ENCODE assay signal across 1 cellular context in genomic region chr18:712401-713134, GRCh38.
TF ChIP-seq lines count a peak whose summit lies in the region.

TSS of gene ENOSF1 (minus strand) at chr18:712630. CDS start at chr18:712587, 43 bp downstream.

TF ChIP-seq in HepG2, 621 proteins besides CTCF, POLR2A, EP300 and RAD21 (continued from another document and continues in another):
- TF ChIP-seq LBX2 (CRISPR knock-in tag; IDR thresholded peaks at IDR 0.05; ENCODE audit: borderline replicate concordance) (peak; percentile 90; the same call in 1 of the 2 replicates), PAWR (CRISPR knock-in tag; IDR thresholded peaks at IDR 0.05; ENCODE audit: borderline replicate concordance) (no peak), KLF13 (CRISPR knock-in tag; IDR thresholded peaks at IDR 0.05) (no peak), ZNF24 (IDR thresholded peaks at IDR 0.05) (no peak), ZNF17 (CRISPR knock-in tag; IDR thresholded peaks at IDR 0.05) (no peak), MTF2 (CRISPR knock-in tag; IDR thresholded peaks at IDR 0.05; ENCODE audit: borderline replicate concordance) (no peak), TFDP1 (CRISPR knock-in tag; IDR thresholded peaks at IDR 0.05; ENCODE audit: borderline replicate concordance) (peak; percentile 87; the same call in 1 of the 2 replicates), ARID2 (CRISPR knock-in tag; IDR thresholded peaks at IDR 0.05; ENCODE audit: borderline replicate concordance) (no peak), HNRNPK (IDR thresholded peaks at IDR 0.05; ENCODE audit: low read depth, low read length, poor library complexity, severe bottlenecking) (peak; percentile 21), ZNF619 (CRISPR knock-in tag; IDR thresholded peaks at IDR 0.05) (no peak), ZNF275 (CRISPR knock-in tag; IDR thresholded peaks at IDR 0.05; ENCODE audit: borderline replicate concordance) (no peak), NFKBIZ (CRISPR knock-in tag; IDR thresholded peaks at IDR 0.05) (no peak), RARA (CRISPR knock-in tag; IDR thresholded peaks at IDR 0.05) (0 out of 2 replicates have a peak, but pooled peaks have one; percentile 18), RFXAP (CRISPR knock-in tag; IDR thresholded peaks at IDR 0.05; ENCODE audit: borderline replicate concordance) (no peak), ZNF670 (CRISPR knock-in tag; IDR thresholded peaks at IDR 0.05; ENCODE audit: borderline replicate concordance) (peak; percentile 83; the same call in 1 of the 2 replicates), NFKB2 (CRISPR knock-in tag; IDR thresholded peaks at IDR 0.05; ENCODE audit: borderline replicate concordance) (no peak), ZNF235 (CRISPR knock-in tag; IDR thresholded peaks at IDR 0.05; ENCODE audit: borderline replicate concordance) (0 out of 2 replicates have a peak, but pooled peaks have one; percentile 36), MYNN (CRISPR knock-in tag; IDR thresholded peaks at IDR 0.05; ENCODE audit: low read depth) (no peak), TAF15 (IDR thresholded peaks at IDR 0.05; ENCODE audit: low read depth, low read length, poor library complexity, severe bottlenecking) (no peak), CBX2 (IDR thresholded peaks at IDR 0.05; ENCODE audit: low read depth, low read length) (no peak), CBX2 (CRISPR knock-in tag; IDR thresholded peaks at IDR 0.05; ENCODE audit: low read depth) (no peak), ZSCAN20 (CRISPR knock-in tag; IDR thresholded peaks at IDR 0.05; ENCODE audit: borderline replicate concordance) (no peak), ELF1 (CRISPR knock-in tag; IDR thresholded peaks at IDR 0.05) (no peak), GFI1 (CRISPR knock-in tag; IDR thresholded peaks at IDR 0.05; ENCODE audit: borderline replicate concordance) (no peak; the same call in 1 of the 2 replicates), ZNF354B (CRISPR knock-in tag; IDR thresholded peaks at IDR 0.05) (no peak), ZFP36L2 (CRISPR knock-in tag; IDR thresholded peaks at IDR 0.05) (no peak), HDAC2 (CRISPR knock-in tag; IDR thresholded peaks at IDR 0.05) (peak; percentile 75), NR0B2 (CRISPR knock-in tag; IDR thresholded peaks at IDR 0.05) (peak; percentile 74; the same call in 1 of the 2 replicates), PRDM10 (CRISPR knock-in tag; IDR thresholded peaks at IDR 0.05; ENCODE audit: low read depth) (no peak), ZNF484 (CRISPR knock-in tag; IDR thresholded peaks at IDR 0.05; ENCODE audit: borderline replicate concordance, low read depth) (no peak), ZNF160 (CRISPR knock-in tag; IDR thresholded peaks at IDR 0.05) (no peak), CC2D1A (CRISPR knock-in tag; IDR thresholded peaks at IDR 0.05) (no peak), XRCC5 (optimal IDR thresholded peaks at IDR 0.05; ENCODE audit: low read length) (no peak), ZNF704 (CRISPR knock-in tag; IDR thresholded peaks at IDR 0.05; ENCODE audit: borderline replicate concordance) (no peak), KLF15 (CRISPR knock-in tag; IDR thresholded peaks at IDR 0.05; ENCODE audit: borderline replicate concordance) (no peak)
- TF ChIP-seq, protein P1, sequence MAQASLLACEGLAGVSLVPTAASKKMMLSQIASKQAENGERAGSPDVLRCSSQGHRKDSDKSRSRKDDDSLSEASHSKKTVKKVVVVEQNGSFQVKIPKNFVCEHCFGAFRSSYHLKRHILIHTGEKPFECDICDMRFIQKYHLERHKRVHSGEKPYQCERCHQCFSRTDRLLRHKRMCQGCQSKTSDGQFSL (CRISPR knock-in tag; IDR thresholded peaks at IDR 0.05), result no peak
- TF ChIP-seq, protein P2, sequence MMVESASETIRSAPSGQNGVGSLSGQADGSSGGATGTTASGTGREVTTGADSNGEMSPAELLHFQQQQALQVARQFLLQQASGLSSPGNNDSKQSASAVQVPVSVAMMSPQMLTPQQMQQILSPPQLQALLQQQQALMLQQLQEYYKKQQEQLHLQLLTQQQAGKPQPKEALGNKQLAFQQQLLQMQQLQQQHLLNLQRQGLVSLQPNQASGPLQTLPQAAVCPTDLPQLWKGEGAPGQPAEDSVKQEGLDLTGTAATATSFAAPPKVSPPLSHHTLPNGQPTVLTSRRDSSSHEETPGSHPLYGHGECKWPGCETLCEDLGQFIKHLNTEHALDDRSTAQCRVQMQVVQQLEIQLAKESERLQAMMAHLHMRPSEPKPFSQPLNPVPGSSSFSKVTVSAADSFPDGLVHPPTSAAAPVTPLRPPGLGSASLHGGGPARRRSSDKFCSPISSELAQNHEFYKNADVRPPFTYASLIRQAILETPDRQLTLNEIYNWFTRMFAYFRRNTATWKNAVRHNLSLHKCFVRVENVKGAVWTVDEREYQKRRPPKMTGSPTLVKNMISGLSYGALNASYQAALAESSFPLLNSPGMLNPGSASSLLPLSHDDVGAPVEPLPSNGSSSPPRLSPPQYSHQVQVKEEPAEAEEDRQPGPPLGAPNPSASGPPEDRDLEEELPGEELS (CRISPR knock-in tag; IDR thresholded peaks at IDR 0.05), result no peak
- TF ChIP-seq, protein P3, sequence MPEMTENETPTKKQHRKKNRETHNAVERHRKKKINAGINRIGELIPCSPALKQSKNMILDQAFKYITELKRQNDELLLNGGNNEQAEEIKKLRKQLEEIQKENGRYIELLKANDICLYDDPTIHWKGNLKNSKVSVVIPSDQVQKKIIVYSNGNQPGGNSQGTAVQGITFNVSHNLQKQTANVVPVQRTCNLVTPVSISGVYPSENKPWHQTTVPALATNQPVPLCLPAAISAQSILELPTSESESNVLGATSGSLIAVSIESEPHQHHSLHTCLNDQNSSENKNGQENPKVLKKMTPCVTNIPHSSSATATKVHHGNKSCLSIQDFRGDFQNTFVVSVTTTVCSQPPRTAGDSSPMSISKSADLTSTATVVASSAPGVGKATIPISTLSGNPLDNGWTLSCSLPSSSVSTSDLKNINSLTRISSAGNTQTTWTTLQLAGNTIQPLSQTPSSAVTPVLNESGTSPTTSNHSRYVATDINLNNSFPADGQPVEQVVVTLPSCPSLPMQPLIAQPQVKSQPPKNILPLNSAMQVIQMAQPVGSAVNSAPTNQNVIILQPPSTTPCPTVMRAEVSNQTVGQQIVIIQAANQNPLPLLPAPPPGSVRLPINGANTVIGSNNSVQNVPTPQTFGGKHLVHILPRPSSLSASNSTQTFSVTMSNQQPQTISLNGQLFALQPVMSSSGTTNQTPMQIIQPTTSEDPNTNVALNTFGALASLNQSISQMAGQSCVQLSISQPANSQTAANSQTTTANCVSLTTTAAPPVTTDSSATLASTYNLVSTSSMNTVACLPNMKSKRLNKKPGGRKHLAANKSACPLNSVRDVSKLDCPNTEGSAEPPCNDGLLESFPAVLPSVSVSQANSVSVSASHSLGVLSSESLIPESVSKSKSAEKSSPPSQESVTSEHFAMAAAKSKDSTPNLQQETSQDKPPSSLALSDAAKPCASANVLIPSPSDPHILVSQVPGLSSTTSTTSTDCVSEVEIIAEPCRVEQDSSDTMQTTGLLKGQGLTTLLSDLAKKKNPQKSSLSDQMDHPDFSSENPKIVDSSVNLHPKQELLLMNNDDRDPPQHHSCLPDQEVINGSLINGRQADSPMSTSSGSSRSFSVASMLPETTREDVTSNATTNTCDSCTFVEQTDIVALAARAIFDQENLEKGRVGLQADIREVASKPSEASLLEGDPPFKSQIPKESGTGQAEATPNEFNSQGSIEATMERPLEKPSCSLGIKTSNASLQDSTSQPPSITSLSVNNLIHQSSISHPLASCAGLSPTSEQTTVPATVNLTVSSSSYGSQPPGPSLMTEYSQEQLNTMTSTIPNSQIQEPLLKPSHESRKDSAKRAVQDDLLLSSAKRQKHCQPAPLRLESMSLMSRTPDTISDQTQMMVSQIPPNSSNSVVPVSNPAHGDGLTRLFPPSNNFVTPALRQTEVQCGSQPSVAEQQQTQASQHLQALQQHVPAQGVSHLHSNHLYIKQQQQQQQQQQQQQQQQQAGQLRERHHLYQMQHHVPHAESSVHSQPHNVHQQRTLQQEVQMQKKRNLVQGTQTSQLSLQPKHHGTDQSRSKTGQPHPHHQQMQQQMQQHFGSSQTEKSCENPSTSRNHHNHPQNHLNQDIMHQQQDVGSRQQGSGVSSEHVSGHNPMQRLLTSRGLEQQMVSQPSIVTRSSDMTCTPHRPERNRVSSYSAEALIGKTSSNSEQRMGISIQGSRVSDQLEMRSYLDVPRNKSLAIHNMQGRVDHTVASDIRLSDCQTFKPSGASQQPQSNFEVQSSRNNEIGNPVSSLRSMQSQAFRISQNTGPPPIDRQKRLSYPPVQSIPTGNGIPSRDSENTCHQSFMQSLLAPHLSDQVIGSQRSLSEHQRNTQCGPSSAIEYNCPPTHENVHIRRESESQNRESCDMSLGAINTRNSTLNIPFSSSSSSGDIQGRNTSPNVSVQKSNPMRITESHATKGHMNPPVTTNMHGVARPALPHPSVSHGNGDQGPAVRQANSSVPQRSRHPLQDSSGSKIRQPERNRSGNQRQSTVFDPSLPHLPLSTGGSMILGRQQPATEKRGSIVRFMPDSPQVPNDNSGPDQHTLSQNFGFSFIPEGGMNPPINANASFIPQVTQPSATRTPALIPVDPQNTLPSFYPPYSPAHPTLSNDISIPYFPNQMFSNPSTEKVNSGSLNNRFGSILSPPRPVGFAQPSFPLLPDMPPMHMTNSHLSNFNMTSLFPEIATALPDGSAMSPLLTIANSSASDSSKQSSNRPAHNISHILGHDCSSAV (CRISPR knock-in tag; IDR thresholded peaks at IDR 0.05; ENCODE audit: borderline replicate concordance), result no peak
- TF ChIP-seq, protein P4, sequence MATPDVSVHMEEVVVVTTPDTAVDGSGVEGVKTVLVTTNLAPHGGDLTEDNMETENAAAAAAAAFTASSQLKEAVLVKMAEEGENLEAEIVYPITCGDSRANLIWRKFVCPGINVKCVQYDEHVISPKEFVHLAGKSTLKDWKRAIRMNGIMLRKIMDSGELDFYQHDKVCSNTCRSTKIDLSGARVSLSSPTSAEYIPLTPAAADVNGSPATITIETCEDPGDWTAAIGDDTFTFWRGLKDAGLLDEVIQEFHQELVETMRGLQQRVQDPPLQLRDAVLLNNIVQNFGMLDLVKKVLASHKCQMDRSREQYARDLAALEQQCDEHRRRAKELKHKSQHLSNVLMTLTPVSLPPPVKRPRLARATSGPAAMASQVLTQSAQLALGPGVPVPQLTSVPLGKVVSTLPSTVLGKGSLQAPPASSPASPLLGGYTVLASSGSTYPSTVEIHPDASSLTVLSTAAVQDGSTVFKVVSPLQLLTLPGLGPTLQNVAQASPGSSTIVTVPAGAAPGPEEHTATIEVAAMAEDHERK (CRISPR knock-in tag; IDR thresholded peaks at IDR 0.05; ENCODE audit: low read depth), result no peak
